In genomic region chr19:44958090-44958489, GRCh38 we compare ENCODE assay signal across 21 cellular contexts. TPM values are rescaled to one million over a fixed set of nuclear protein-coding genes. Genes with fewer than 3 reads are reported as not detected.
DNase-seq lines count a peak whose midpoint lies in the region; FAIRE-seq and TF ChIP-seq lines count a peak whose summit lies in the region.
"Had no signal": no experiment of that assay in that cellular context is flagged by ENCODE, and none has a peak within 500 bp of the region (broad histone marks: within the 10 kb centered on the region; RNA-seq: fewer than 3 reads in every experiment).

No MANE protein-coding gene starts in this region.

- H3K4me1 Mint-ChIP-seq in activated T-helper 1 cell treated with anti-CD3 and anti-CD28 coated beads, Interleukin-12 subunit alpha, Interleukin-12 subunit beta, Interleukin-2, Interleukin-4 antibody, amounts not matched to agents 30 ng/mL and 10 ng/mL and 1 ng/mL, durations not matched to agents 14 hours and 24 hours and 36 hours (ENCODE audit: low read depth): peaks cover 47% of the 10 kb centered on the region

- peak overlapping the region; percentile 41 for H3K4me3 Mint-ChIP-seq in activated T-helper 1 cell treated with anti-CD3 and anti-CD28 coated beads, Interleukin-12 subunit alpha, Interleukin-12 subunit beta, Interleukin-2, Interleukin-4 antibody, amounts not matched to agents 30 ng/mL and 10 ng/mL and 1 ng/mL, durations not matched to agents 14 hours and 24 hours and 36 hours

- H3K14ac ChIP-seq in mesenchymal stem cell (ENCODE audit: low read length in 2 of 2): no peak overlapping the region

- H3K4me2 ChIP-seq in BLaER1: peak overlapping the region; percentile 89
- peak overlapping the region; percentile 88 for H3K4me2 ChIP-seq in DOHH2 (ENCODE audit: low read length)
- no peak overlapping the region for H3K4me2 ChIP-seq in mesenchymal stem cell (ENCODE audit: low read length, poor library complexity, severe bottlenecking)

- H3K27ac Mint-ChIP-seq in activated T-helper 1 cell treated with anti-CD3 and anti-CD28 coated beads, Interleukin-12 subunit alpha, Interleukin-12 subunit beta, Interleukin-2, Interleukin-4 antibody, amounts not matched to agents 30 ng/mL and 10 ng/mL and 1 ng/mL, durations not matched to agents 14 hours and 24 hours and 36 hours: no peak overlapping the region

- H3K9me3 ChIP-seq in BLaER1 (no peaks in the 10 kb centered on the region), DOHH2 (ENCODE audit: control insufficient read depth, insufficient read depth, low read length) (no peaks in the 10 kb centered on the region), mesenchymal stem cell (ENCODE audit: control insufficient read depth, low read length) (no peaks in the 10 kb centered on the region)
- H3K9me3 ChIP-seq: left lung had no signal

- no peaks in the 10 kb centered on the region for H3K9me2 ChIP-seq in DOHH2 (replicated peaks; ENCODE audit: control insufficient read depth, low read length)

- H3K27me3 Mint-ChIP-seq in activated T-helper 1 cell treated with anti-CD3 and anti-CD28 coated beads, Interleukin-12 subunit alpha, Interleukin-12 subunit beta, Interleukin-2, Interleukin-4 antibody, amounts not matched to agents 30 ng/mL and 10 ng/mL and 1 ng/mL, durations not matched to agents 14 hours and 24 hours and 36 hours (ENCODE audit: insufficient read depth): no peaks in the 10 kb centered on the region

- H3K27ac ChIP-seq in BLaER1 (peak overlapping the region; percentile 22; the same call in 1 of the 2 replicates), DOHH2 (ENCODE audit: low read depth, low read length) (peak overlapping the region; percentile 32), mesenchymal stem cell (ENCODE audit: low read length, poor library complexity, severe bottlenecking) (no peak overlapping the region)
- H3K27ac ChIP-seq: left lung, SK-N-MC had no signal

- WGBS in mesenchymal stem cell: 95% methylated on average over 9 of the region's 9 CpGs

- H4K91ac ChIP-seq in mesenchymal stem cell (ENCODE audit: low read length): no peak overlapping the region

- no peak for DNase-seq in activated T-helper 1 cell treated with anti-CD3 and anti-CD28 coated beads, Interleukin-12 subunit alpha, Interleukin-12 subunit beta, Interleukin-2, Interleukin-4 antibody, amounts not matched to agents 30 ng/mL and 10 ng/mL and 1 ng/mL, durations not matched to agents 14 hours and 24 hours and 36 hours (ENCODE audit: low spot score)
- no peak for DNase-seq in mesenchymal stem cell
- no peak for DNase-seq in NCI-H2196 treated with DMSO at 0.1 percent for 48 hours (lab: John Stamatoyannopoulos, UW; ENCODE audit: unreplicated experiment)
- DNase-seq in germinal center (ENCODE audit: low spot score): no peak
- no peak for DNase-seq in HTR-8/SVneo (ENCODE audit: insufficient read length, low spot score)
- no peak for DNase-seq in NCI-H187 (lab: John Stamatoyannopoulos, UW)
- DNase-seq: activated T-cell treated with anti-CD3 and anti-CD28 coated beads, Interleukin-2, amount 50 U/mL, for 72 hours; AML-193; cortex of kidney; foreskin melanocyte; GDM1; left lung; NCI-H69; posterior cingulate gyrus; stimulated activated CD4-positive, alpha-beta T cell treated with anti-CD3 and anti-CD28 coated beads, Interleukin-4, amount 100 ng/mL, for 4 hours; stimulated activated CD8-positive, alpha-beta memory T cell treated with anti-CD3 and anti-CD28 coated beads, Interleukin-4, amount 100 ng/mL, for 48 hours had no signal

- peaks cover 62% of the 10 kb centered on the region for H3K4me1 ChIP-seq in BLaER1
- peaks cover 74% of the 10 kb centered on the region for H3K4me1 ChIP-seq in DOHH2 (ENCODE audit: control insufficient read depth, low read length)
- H3K4me1 ChIP-seq in mesenchymal stem cell (ENCODE audit: control insufficient read depth, insufficient read depth, low read depth, low read length): peaks cover 18% of the 10 kb centered on the region

- H4K8ac ChIP-seq in mesenchymal stem cell (ENCODE audit: low read length): no peak overlapping the region

- TF ChIP-seq CTCF in DOHH2 (IDR thresholded peaks at IDR 0.05; ENCODE audit: low read depth, low read length, poor library complexity, severe bottlenecking): no peak

- H3K27me3 ChIP-seq in BLaER1: no peaks in the 10 kb centered on the region
- no peaks in the 10 kb centered on the region for H3K27me3 ChIP-seq in DOHH2 (ENCODE audit: control insufficient read depth, low read length)
- H3K27me3 ChIP-seq in mesenchymal stem cell (ENCODE audit: control insufficient read depth in 1 of 2, insufficient read depth in 1 of 2, low read length in 2 of 2): no peaks in the 10 kb centered on the region
- H3K27me3 ChIP-seq: left lung had no signal

- intact Hi-C loops in activated T-helper 1 cell treated with anti-CD3 and anti-CD28 coated beads, Interleukin-12 subunit alpha, Interleukin-12 subunit beta, Interleukin-2, Interleukin-4 antibody, amounts not matched to agents 30 ng/mL and 10 ng/mL and 1 ng/mL, durations not matched to agents 14 hours and 24 hours and 36 hours (cut with micrococcal nuclease): no loop called here

- H3K23ac ChIP-seq in mesenchymal stem cell (ENCODE audit: low read length in 2 of 2): no peak overlapping the region

- H2AK5ac ChIP-seq in mesenchymal stem cell (ENCODE audit: low read length, severe bottlenecking): no peak overlapping the region

- H2BK12ac ChIP-seq in mesenchymal stem cell (ENCODE audit: low read length in 2 of 2): no peak overlapping the region

- FAIRE-seq in HTR-8/SVneo (lab: Jason Lieb, UNC): no peak
- FAIRE-seq: GM12891 had no signal

- H3K9me3 Mint-ChIP-seq in activated T-helper 1 cell treated with anti-CD3 and anti-CD28 coated beads, Interleukin-12 subunit alpha, Interleukin-12 subunit beta, Interleukin-2, Interleukin-4 antibody, amounts not matched to agents 30 ng/mL and 10 ng/mL and 1 ng/mL, durations not matched to agents 14 hours and 24 hours and 36 hours: no peaks in the 10 kb centered on the region
- H3K9me3 Mint-ChIP-seq: activated T-cell treated with anti-CD3 and anti-CD28 coated beads, Interleukin-2, amount 50 U/mL, for 72 hours had no signal

- peaks cover 74% of the 10 kb centered on the region for H4K20me1 ChIP-seq in BLaER1
- H4K20me1 ChIP-seq in DOHH2 (ENCODE audit: control insufficient read depth, insufficient read depth, low read depth, low read length): peaks cover 14% of the 10 kb centered on the region

- H3K36me3 Mint-ChIP-seq in activated T-helper 1 cell treated with anti-CD3 and anti-CD28 coated beads, Interleukin-12 subunit alpha, Interleukin-12 subunit beta, Interleukin-2, Interleukin-4 antibody, amounts not matched to agents 30 ng/mL and 10 ng/mL and 1 ng/mL, durations not matched to agents 14 hours and 24 hours and 36 hours (ENCODE audit: low read depth): peaks cover 8% of the 10 kb centered on the region

- no peak overlapping the region for H3K18ac ChIP-seq in mesenchymal stem cell (ENCODE audit: low read depth in 1 of 2, low read length in 2 of 2)

- no peak overlapping the region for H2BK15ac ChIP-seq in mesenchymal stem cell (ENCODE audit: low read depth, poor library complexity, severe bottlenecking)

- H3K36me3 ChIP-seq in BLaER1 (peaks cover 49% of the 10 kb centered on the region), DOHH2 (ENCODE audit: control insufficient read depth, low read length) (peaks cover 57% of the 10 kb centered on the region), mesenchymal stem cell (ENCODE audit: control insufficient read depth in 1 of 2, insufficient read depth in 2 of 2, low read depth in 1 of 2, low read length in 2 of 2) (peaks cover 27 to 30% of the 10 kb centered on the region in 2 experiments)

- no peak overlapping the region for H3K4ac ChIP-seq in mesenchymal stem cell (ENCODE audit: low read depth in 1 of 2, low read length in 2 of 2)

- H2AFZ ChIP-seq in mesenchymal stem cell (ENCODE audit: low read depth, low read length): no peak overlapping the region

- no peaks in the 10 kb centered on the region; the same call in 1 of the 2 replicates for H3F3A ChIP-seq in DOHH2 (ENCODE audit: control insufficient read depth, insufficient read depth)

- H2BK5ac ChIP-seq in mesenchymal stem cell (ENCODE audit: low read depth, low read length, poor library complexity, severe bottlenecking): no peak overlapping the region

- H3K4me3 ChIP-seq in BLaER1 (no peak overlapping the region), DOHH2 (ENCODE audit: low read length) (peak overlapping the region; percentile 97), mesenchymal stem cell (ENCODE audit: insufficient read depth in 1 of 2, low read depth in 1 of 2, low read length in 2 of 2) (no peak overlapping the region)
- H3K4me3 ChIP-seq: left lung, SK-N-MC, skin epidermis had no signal

- H3K9ac ChIP-seq in BLaER1: peak overlapping the region; percentile 96; the same call in 1 of the 2 replicates
- H3K9ac ChIP-seq in mesenchymal stem cell (ENCODE audit: low read length): peak overlapping the region; percentile 94

- peaks cover 95% of the 10 kb centered on the region for H3K79me2 ChIP-seq in DOHH2 (ENCODE audit: control insufficient read depth, low read length)

- H3K79me1 ChIP-seq in mesenchymal stem cell (replicated peaks; ENCODE audit: low read length, poor library complexity, severe bottlenecking): peaks cover 24% of the 10 kb centered on the region

- H2BK120ac ChIP-seq in mesenchymal stem cell (ENCODE audit: low read depth, low read length): no peak overlapping the region

RNA-seq across cellular contexts. Expression of gene CLPTM1, which starts 2.9 kb away (rescaled TPM):
- total RNA-seq in activated T-helper 1 cell treated with anti-CD3 and anti-CD28 coated beads, Interleukin-12 subunit alpha, Interleukin-12 subunit beta, Interleukin-2, Interleukin-4 antibody, amounts not matched to agents 30 ng/mL and 10 ng/mL and 1 ng/mL, durations not matched to agents 14 hours and 24 hours and 36 hours: 86.1 and 93.1 TPM in 2 replicates
- 97.6 TPM for polyA plus RNA-seq in mesenchymal stem cell (2013, experiment 1 of 2)
- polyA plus RNA-seq in mesenchymal stem cell (2013, experiment 2 of 2): 93.9 TPM

RNA-seq across cellular contexts. Expression of gene APOC2, which starts 12.2 kb away (rescaled TPM):
- total RNA-seq in activated T-helper 1 cell treated with anti-CD3 and anti-CD28 coated beads, Interleukin-12 subunit alpha, Interleukin-12 subunit beta, Interleukin-2, Interleukin-4 antibody, amounts not matched to agents 30 ng/mL and 10 ng/mL and 1 ng/mL, durations not matched to agents 14 hours and 24 hours and 36 hours: not detected in 2 replicates
- not detected for polyA plus RNA-seq in mesenchymal stem cell (2013, experiment 1 of 2)
- polyA plus RNA-seq in mesenchymal stem cell (2013, experiment 2 of 2): not detected
- total RNA-seq: activated T-cell treated with anti-CD3 and anti-CD28 coated beads, Interleukin-2, amount 50 U/mL, for 72 hours had no signal

RNA-seq across cellular contexts. Expression of gene APOC4, which starts 16.1 kb away (rescaled TPM):
- not detected in 2 replicates for total RNA-seq in activated T-helper 1 cell treated with anti-CD3 and anti-CD28 coated beads, Interleukin-12 subunit alpha, Interleukin-12 subunit beta, Interleukin-2, Interleukin-4 antibody, amounts not matched to agents 30 ng/mL and 10 ng/mL and 1 ng/mL, durations not matched to agents 14 hours and 24 hours and 36 hours
- not detected for polyA plus RNA-seq in mesenchymal stem cell (2013, experiment 1 of 2)
- polyA plus RNA-seq in mesenchymal stem cell (2013, experiment 2 of 2): not detected
- total RNA-seq: activated T-cell treated with anti-CD3 and anti-CD28 coated beads, Interleukin-2, amount 50 U/mL, for 72 hours; left lung had no signal

RNA-seq across cellular contexts. Expression of gene RELB, which starts 43.2 kb away (rescaled TPM):
- total RNA-seq in activated T-helper 1 cell treated with anti-CD3 and anti-CD28 coated beads, Interleukin-12 subunit alpha, Interleukin-12 subunit beta, Interleukin-2, Interleukin-4 antibody, amounts not matched to agents 30 ng/mL and 10 ng/mL and 1 ng/mL, durations not matched to agents 14 hours and 24 hours and 36 hours: 73.3 and 77.5 TPM in 2 replicates
- polyA plus RNA-seq in mesenchymal stem cell (2013, experiment 1 of 2): 9.8 TPM
- polyA plus RNA-seq in mesenchymal stem cell (2013, experiment 2 of 2): 9.6 TPM

RNA-seq across cellular contexts. Expression of gene APOC1, which starts 43.7 kb away (rescaled TPM):
- 1.2 TPM in 1 of 2 replicates, not detected in the other for total RNA-seq in activated T-helper 1 cell treated with anti-CD3 and anti-CD28 coated beads, Interleukin-12 subunit alpha, Interleukin-12 subunit beta, Interleukin-2, Interleukin-4 antibody, amounts not matched to agents 30 ng/mL and 10 ng/mL and 1 ng/mL, durations not matched to agents 14 hours and 24 hours and 36 hours
- polyA plus RNA-seq in mesenchymal stem cell (2013, experiment 1 of 2): 87.8 TPM
- polyA plus RNA-seq in mesenchymal stem cell (2013, experiment 2 of 2): 82.3 TPM
- total RNA-seq: activated T-cell treated with anti-CD3 and anti-CD28 coated beads, Interleukin-2, amount 50 U/mL, for 72 hours had no signal
